Comparison of ENCODE assay signal across 8 cellular contexts in the genomic region with DNA sequence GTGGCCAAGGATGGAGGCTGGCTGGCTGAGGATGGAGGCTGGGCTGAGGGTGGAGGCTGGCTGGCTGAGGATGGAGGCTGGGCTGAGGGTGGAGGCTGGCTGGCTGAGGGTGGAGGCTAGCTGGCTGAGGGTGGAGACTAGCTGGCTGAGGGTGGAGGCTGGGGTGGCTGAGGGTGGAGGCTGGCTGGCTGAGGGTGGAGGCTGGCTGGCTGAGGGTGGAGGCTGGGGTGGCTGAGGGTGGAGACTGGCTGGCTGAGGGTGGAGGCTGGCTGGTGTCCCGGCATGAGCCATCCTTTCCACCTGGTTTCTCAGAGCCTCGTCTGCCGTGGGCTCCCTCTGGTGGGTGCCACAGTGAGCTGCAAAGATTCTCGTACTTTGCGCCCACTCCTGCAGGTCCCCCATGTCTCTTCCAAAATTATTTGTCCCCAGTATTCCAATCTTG.
DNase-seq lines count a peak whose midpoint lies in the region; ATAC-seq, FAIRE-seq and TF ChIP-seq lines count a peak whose summit lies in the region.

No MANE protein-coding gene starts in this region.

- H3K27ac Mint-ChIP-seq in brain (no peak overlapping the region), memory B cell (no peak overlapping the region)

- H3K4me1 Mint-ChIP-seq in brain (peaks cover 5% of the 10 kb centered on the region), memory B cell (peaks cover 15% of the 10 kb centered on the region)

- DNase-seq in SIG-M5 treated with dmso at 0.1 percent for 504 hours (lab: John Stamatoyannopoulos, UW; ENCODE audit: unreplicated experiment) (peak; percentile 15), SIG-M5 (lab: John Stamatoyannopoulos, UW) (no peak), NCI-H1105 treated with DMSO at 0.1 percent for 48 hours (lab: John Stamatoyannopoulos, UW) (peak; percentile 13), memory B cell (ENCODE audit: low spot score in 2 of 2) (no peak), frontal cortex (ENCODE audit: low spot score in 2 of 2) (no peak)

- peaks cover 20% of the 10 kb centered on the region for H3K27me3 Mint-ChIP-seq in brain
- peaks cover 19% of the 10 kb centered on the region for H3K27me3 Mint-ChIP-seq in memory B cell

- peak; percentile 23 for ATAC-seq in memory B cell (ENCODE audit: low read depth)
- no peak for ATAC-seq in HG03097 (IDR thresholded peaks at IDR 0.05; ENCODE audit: low FRiP score, unreplicated experiment)
- ATAC-seq in GM19397 (IDR thresholded peaks at IDR 0.05; ENCODE audit: unreplicated experiment), result no peak

- no peak for FAIRE-seq in frontal cortex (lab: Jason Lieb, UNC)

- peak; percentile 25 to 50 for TF ChIP-seq CTCF in brain (conservative IDR thresholded peaks at IDR 0.05)

- H3K9me3 Mint-ChIP-seq in brain (peaks cover 0 to 19% (median 14%) of the 10 kb centered on the region in 5 experiments), memory B cell (peaks cover 6% of the 10 kb centered on the region)

- H3K36me3 Mint-ChIP-seq in brain (no peaks in the 10 kb centered on the region), memory B cell (peaks cover 3% of the 10 kb centered on the region)

- H3K4me3 Mint-ChIP-seq in brain, result no peak overlapping the region
- no peak overlapping the region for H3K4me3 Mint-ChIP-seq in memory B cell

Comparison
In these comparisons a context has a peak if more than half of its experiments do, and no peak if none do; other contexts are left out.
1. DNase-seq: peak in SIG-M5 treated with dmso at 0.1 percent for 504 hours (single experiment) and NCI-H1105 treated with DMSO at 0.1 percent for 48 hours (single experiment); none in SIG-M5 (single experiment), memory B cell (0 of 2) and frontal cortex (0 of 2).